9 cellular contexts compared by ENCODE assay signal in genomic region chr4:122218762-122219161, GRCh38.
A peak's percentile ranks its signal among the peaks of the same experiment; 100 is the strongest.
DNase-seq lines count a peak whose midpoint lies in the region; ATAC-seq and TF ChIP-seq lines count a peak whose summit lies in the region.
"Had no signal": no experiment of that assay in that cellular context is flagged by ENCODE, and none has a peak within 500 bp of the region (broad histone marks: within the 10 kb centered on the region; RNA-seq: fewer than 3 reads in every experiment).

No MANE protein-coding gene starts in this region.

- H3K27me3 Mint-ChIP-seq in chondrocyte (ENCODE audit: low read depth) (no peaks in the 10 kb centered on the region), neural crest cell (ENCODE audit: low read depth) (no peaks in the 10 kb centered on the region)

- peaks cover 8% of the 10 kb centered on the region for H3K9me3 Mint-ChIP-seq in chondrocyte (ENCODE audit: low read depth)
- no peaks in the 10 kb centered on the region for H3K9me3 Mint-ChIP-seq in neural crest cell

- DNase-seq in EH (ENCODE audit: low read depth) (peak; percentile 15), HuH-7 (ENCODE audit: low spot score) (peak; percentile 4), chondrocyte (ENCODE audit: low spot score) (no peak), neural crest cell (ENCODE audit: low read depth, low spot score) (no peak)
- no peak for DNase-seq in stimulated activated CD4-positive, alpha-beta T cell treated with anti-CD3 and anti-CD28 coated beads, Interleukin-2, amount 100 ng/mL, for 48 hours
- DNase-seq: stimulated activated CD4-positive, alpha-beta T cell treated with anti-CD3 and anti-CD28 coated beads, Interleukin-1b, Interleukin-23, amount 100 ng/mL, for 48 hours had no signal

- H3K4me3 Mint-ChIP-seq in chondrocyte (ENCODE audit: unreplicated experiment) = no peak overlapping the region
- no peak overlapping the region for H3K4me3 Mint-ChIP-seq in neural crest cell

- H3K4me1 Mint-ChIP-seq in chondrocyte (ENCODE audit: low read depth) = no peaks in the 10 kb centered on the region
- H3K4me1 Mint-ChIP-seq in neural crest cell = no peaks in the 10 kb centered on the region

- H3K27ac Mint-ChIP-seq in chondrocyte (ENCODE audit: unreplicated experiment) = no peak overlapping the region
- H3K27ac Mint-ChIP-seq in neural crest cell (ENCODE audit: unreplicated experiment) = no peak overlapping the region

- H3K36me3 Mint-ChIP-seq in chondrocyte (ENCODE audit: low read depth) = peaks cover 27% of the 10 kb centered on the region
- peaks cover 26% of the 10 kb centered on the region for H3K36me3 Mint-ChIP-seq in neural crest cell (ENCODE audit: low read depth)

- ATAC-seq in GM19035 (IDR thresholded peaks at IDR 0.05; ENCODE audit: unreplicated experiment) (no peak), HG03095 (IDR thresholded peaks at IDR 0.05; ENCODE audit: unreplicated experiment) (no peak), HG02763 (IDR thresholded peaks at IDR 0.05; ENCODE audit: unreplicated experiment) (no peak)

- TF ChIP-seq CTCF in chondrocyte (IDR thresholded peaks at IDR 0.05) = peak; percentile 69
- peak; percentile 53 for TF ChIP-seq CTCF in neural crest cell (conservative IDR thresholded peaks at IDR 0.05)

Comparison
In these comparisons a context has a peak if more than half of its experiments do, and no peak if none do; other contexts are left out.
1. DNase-seq: peak in EH (single experiment) and HuH-7 (single experiment); none in chondrocyte (single experiment), neural crest cell (single experiment) and stimulated activated CD4-positive, alpha-beta T cell treated with anti-CD3 and anti-CD28 coated beads, Interleukin-2, amount 100 ng/mL, for 48 hours (0 of 2).